In the genomic region with DNA sequence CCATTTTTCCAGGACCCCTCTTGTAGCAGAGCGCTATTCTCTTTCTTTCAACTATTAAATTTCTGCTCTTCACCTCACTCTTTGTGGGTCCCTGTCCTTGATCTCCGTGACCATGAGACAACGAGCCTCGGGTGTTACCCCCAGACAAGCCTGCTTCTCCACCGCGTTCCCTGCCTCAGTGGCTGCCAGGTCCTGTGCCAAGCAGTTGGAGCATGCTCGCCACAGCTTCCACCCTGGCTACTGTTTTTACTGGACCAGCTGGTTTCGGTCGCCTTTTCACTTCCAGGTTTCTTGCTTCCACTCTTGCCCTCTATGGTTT, we compare ENCODE assay signal across 10 cellular contexts. TPM values are rescaled to one million over a fixed set of nuclear protein-coding genes. Genes with fewer than 3 reads are reported as not detected.
A peak's percentile ranks its signal among the peaks of the same experiment; 100 is the strongest.
DNase-seq lines count a peak whose midpoint lies in the region; ATAC-seq and TF ChIP-seq lines count a peak whose summit lies in the region.
"Had no signal": no experiment of that assay in that cellular context is flagged by ENCODE, and none has a peak within 500 bp of the region (broad histone marks: within the 10 kb centered on the region; RNA-seq: fewer than 3 reads in every experiment).

No MANE protein-coding gene starts in this region.

- WGBS in iPS DF 6.9 (ENCODE audit: insufficient coverage, insufficient read length), result no CpG with 5 or more reads among the region's 9 CpGs

- DNase-seq in HFFc6 (no peak), MCF 10A (ENCODE audit: unreplicated experiment) (no peak), iPS DF 6.9 (ENCODE audit: low read depth, low spot score) (no peak), DMS53 (lab: John Stamatoyannopoulos, UW) (no peak), NCI-H526 (lab: John Stamatoyannopoulos, UW) (no peak)
- DNase-seq: activated CD4-positive, alpha-beta T cell treated with anti-CD3 and anti-CD28 coated beads, Interleukin-2, amount 50 U/mL, for 1 hour; DND-41 had no signal

- H3K4me3 ChIP-seq in iPS DF 6.9 (ENCODE audit: low read length), result peak overlapping the region; percentile 65; the same call in 1 of the 2 replicates
- H3K4me3 ChIP-seq in skeletal muscle satellite cell (ENCODE audit: low read length), result no peak overlapping the region

- H3K9me3 ChIP-seq in iPS DF 6.9 (ENCODE audit: control insufficient read depth, insufficient read depth, low read length), result no peaks in the 10 kb centered on the region
- H3K9me3 ChIP-seq in skeletal muscle satellite cell (replicated peaks; ENCODE audit: low read length), result no peaks in the 10 kb centered on the region

- POLR2A ChIA-PET in MCF 10A (lab: Yijun Ruan, JAX), result interaction anchor here (0.6 to 1.2 kb wide), 2 partner anchors 161 to 271 kb away, joined by 3 to 4 read pairs; no protein-coding TSS in a partner anchor

- H3K27ac Mint-ChIP-seq in HFFc6 (peak overlapping the region; percentile 89), MCF 10A (ENCODE audit: low read depth, unreplicated experiment) (peak overlapping the region; percentile 5)

- TF ChIP-seq CTCF in HFFc6 (IDR thresholded peaks at IDR 0.05), result no peak
- no peak for TF ChIP-seq CTCF in MCF 10A (IDR thresholded peaks at IDR 0.05; ENCODE audit: unreplicated experiment)

- BruUV-seq in MCF 10A (replicated peaks; lab: Mats Ljungman, UMichigan), result no TSS peak

- H3K27me3 Mint-ChIP-seq in HFFc6 (ENCODE audit: insufficient read depth) (peaks cover 4% of the 10 kb centered on the region), MCF 10A (ENCODE audit: insufficient read depth, unreplicated experiment) (no peaks in the 10 kb centered on the region)

- H3K4me3 Mint-ChIP-seq in HFFc6, result peak overlapping the region; percentile 86
- peak overlapping the region; percentile 12 for H3K4me3 Mint-ChIP-seq in MCF 10A (ENCODE audit: unreplicated experiment)

- H3K27me3 ChIP-seq in iPS DF 6.9 (ENCODE audit: control insufficient read depth, insufficient read depth, low read length) (no peaks in the 10 kb centered on the region), skeletal muscle satellite cell (ENCODE audit: control insufficient read depth, insufficient read depth, low read length) (no peaks in the 10 kb centered on the region)

- H3K4me1 ChIP-seq in iPS DF 6.9 (ENCODE audit: control insufficient read depth, insufficient read depth, low read length) (peaks cover 3% of the 10 kb centered on the region; the same call in 1 of the 2 replicates), skeletal muscle satellite cell (ENCODE audit: control insufficient read depth, insufficient read depth, low read length) (peaks cover 15% of the 10 kb centered on the region)

- CTCF ChIA-PET in MCF 10A (lab: Yijun Ruan, JAX), result interaction anchor here (1.0 to 6.4 kb wide), 2 partner anchors 14 to 162 kb away, joined by 3 to 125 read pairs; no protein-coding TSS in a partner anchor

- intact Hi-C loops in MCF 10A (cut with micrococcal nuclease), result no loop called here

- H3K36me3 Mint-ChIP-seq in HFFc6 (ENCODE audit: low read depth), result peaks cover 25% of the 10 kb centered on the region
- H3K36me3 Mint-ChIP-seq in MCF 10A (ENCODE audit: insufficient read depth, unreplicated experiment), result peaks cover 44% of the 10 kb centered on the region

- H3K36me3 ChIP-seq in iPS DF 6.9 (ENCODE audit: control insufficient read depth, insufficient read depth, low read length), result peaks cover 8% of the 10 kb centered on the region; the same call in 1 of the 2 replicates
- H3K36me3 ChIP-seq in skeletal muscle satellite cell (ENCODE audit: insufficient read depth, low read length), result peaks cover 17% of the 10 kb centered on the region

- ATAC-seq in HG03378 (IDR thresholded peaks at IDR 0.05; ENCODE audit: unreplicated experiment), result no peak
- no peak for ATAC-seq in HG03280 (IDR thresholded peaks at IDR 0.05; ENCODE audit: unreplicated experiment)

- no peak overlapping the region for H3K9ac ChIP-seq in skeletal muscle satellite cell (ENCODE audit: low read depth, low read length)

- peak overlapping the region; percentile 32 for H3K4me2 ChIP-seq in skeletal muscle satellite cell (ENCODE audit: low read length)

- H3K9me3 Mint-ChIP-seq in HFFc6, result no peaks in the 10 kb centered on the region
- no peaks in the 10 kb centered on the region for H3K9me3 Mint-ChIP-seq in MCF 10A (ENCODE audit: unreplicated experiment)

- H3K4me1 Mint-ChIP-seq in HFFc6 (ENCODE audit: low read depth) (peaks cover 60% of the 10 kb centered on the region), MCF 10A (ENCODE audit: insufficient read depth, unreplicated experiment) (peaks cover 26% of the 10 kb centered on the region)

- H3K27ac ChIP-seq in iPS DF 6.9 (ENCODE audit: low read length), result no peak overlapping the region

RNA-seq across cellular contexts. Expression of a gene that starts 5.7 kb away (rescaled TPM):
- 10 to 100 TPM; 14.8 to 20.0 (median 15.8) TPM for total RNA-seq in HFFc6 (2021; fragmentation: NEBNext Ultra II Directional; extraction: Animal tissue kit (Norgen Biotek cat#: 25700))
- total RNA-seq in MCF 10A (2022), result 11.0 and 16.2 TPM in 2 replicates
- 18.5 and 20.3 TPM in 2 replicates for total RNA-seq in skeletal muscle satellite cell (2012; rRNA removed)

RNA-seq across cellular contexts. Expression of a gene that starts 25.9 kb away (rescaled TPM):
- total RNA-seq in HFFc6 (2021; fragmentation: NEBNext Ultra II Directional; extraction: Animal tissue kit (Norgen Biotek cat#: 25700)), result 10 to 100 TPM; 27.0 to 36.4 (median 30.5) TPM
- not detected in 2 replicates for total RNA-seq in MCF 10A (2022)
- total RNA-seq in skeletal muscle satellite cell (2012; rRNA removed), result 13.9 and 15.3 TPM in 2 replicates

RNA-seq across cellular contexts. Expression of a gene that starts 32.3 kb away (rescaled TPM):
- 1 to 10 TPM; 2.3 to 3.5 (median 2.7) TPM for total RNA-seq in HFFc6 (2021; fragmentation: NEBNext Ultra II Directional; extraction: Animal tissue kit (Norgen Biotek cat#: 25700))
- total RNA-seq in MCF 10A (2022), result not detected in 2 replicates
- 1.3 and 2.5 TPM in 2 replicates for total RNA-seq in skeletal muscle satellite cell (2012; rRNA removed)

Comparison
In these comparisons a context has a peak if more than half of its experiments do, and no peak if none do; other contexts are left out.
1. RNA of a gene that starts 25.9 kb away (total RNA-seq): 27.0 to 36.4 TPM in HFFc6; not detected in MCF 10A; every median in the first group is over 10 times any median in the second.